ENCODE assay signal across 9 cellular contexts in genomic region chr2:216006164-216006663, GRCh38. TPM values are rescaled to one million over a fixed set of nuclear protein-coding genes. Genes with fewer than 3 reads are reported as not detected.
DNase-seq lines count a peak whose midpoint lies in the region; ATAC-seq and TF ChIP-seq lines count a peak whose summit lies in the region.
"Had no signal": no experiment of that assay in that cellular context is flagged by ENCODE, and none has a peak within 500 bp of the region (broad histone marks: within the 10 kb centered on the region; RNA-seq: fewer than 3 reads in every experiment).

No MANE protein-coding gene starts in this region.

- peak in 3 of 10 experiments; percentile 8 to 37 (median 9) for DNase-seq in CD4-positive, alpha-beta T cell
- peak; percentile 65 for DNase-seq in activated CD4-positive, alpha-beta memory T cell treated with anti-CD3 and anti-CD28 coated beads, Interleukin-2, amount 10 ng/mL, durations not matched to agents 7 days and 5 days
- DNase-seq in stimulated activated CD8-positive, alpha-beta memory T cell treated with anti-CD3 and anti-CD28 coated beads, Interleukin-15, amount 100 ng/mL, for 48 hours (ENCODE audit: low read depth in 2 of 2), result peak; percentile 44 to 50
- no peak for DNase-seq in NCI-H510A treated with DMSO at 0.1 percent for 48 hours (lab: John Stamatoyannopoulos, UW)

- H3K4me1 ChIP-seq in gastroesophageal sphincter, result peaks cover 0 to 3% (median 0%) of the 10 kb centered on the region in 3 donors
- H3K4me1 ChIP-seq: body of pancreas had no signal

- H3K27me3 Mint-ChIP-seq in CD4-positive, alpha-beta T cell, result no peaks in the 10 kb centered on the region
- no peaks in the 10 kb centered on the region for H3K27me3 Mint-ChIP-seq in activated CD4-positive, alpha-beta memory T cell treated with anti-CD3 and anti-CD28 coated beads, Interleukin-2, amount 10 ng/mL, durations not matched to agents 7 days and 5 days

- H3K9me3 ChIP-seq in CD4-positive, alpha-beta T cell (ENCODE audit: control insufficient read depth, low read length), result no peaks in the 10 kb centered on the region
- no peaks in the 10 kb centered on the region for H3K9me3 ChIP-seq in gastroesophageal sphincter
- H3K9me3 ChIP-seq: body of pancreas had no signal

- TF ChIP-seq EP300 in gastroesophageal sphincter (IDR thresholded peaks at IDR 0.05), result no peak

- H3K4me1 Mint-ChIP-seq in CD4-positive, alpha-beta T cell (ENCODE audit: low read depth), result peaks cover 44% of the 10 kb centered on the region
- peaks cover 63% of the 10 kb centered on the region for H3K4me1 Mint-ChIP-seq in activated CD4-positive, alpha-beta memory T cell treated with anti-CD3 and anti-CD28 coated beads, Interleukin-2, amount 10 ng/mL, durations not matched to agents 7 days and 5 days

- H3K36me3 Mint-ChIP-seq in CD4-positive, alpha-beta T cell (ENCODE audit: low read depth), result no peaks in the 10 kb centered on the region
- peaks cover 16% of the 10 kb centered on the region for H3K36me3 Mint-ChIP-seq in activated CD4-positive, alpha-beta memory T cell treated with anti-CD3 and anti-CD28 coated beads, Interleukin-2, amount 10 ng/mL, durations not matched to agents 7 days and 5 days (ENCODE audit: low read depth)

- no peaks in the 10 kb centered on the region for H3K27me3 ChIP-seq in CD4-positive, alpha-beta T cell (ENCODE audit: control insufficient read depth, insufficient read depth, low read length)
- no peaks in the 10 kb centered on the region for H3K27me3 ChIP-seq in gastroesophageal sphincter
- H3K27me3 ChIP-seq: body of pancreas had no signal

- H3K27ac ChIP-seq in CD4-positive, alpha-beta T cell (ENCODE audit: low read depth, low read length), result no peak overlapping the region
- H3K27ac ChIP-seq in gastroesophageal sphincter, result no peak overlapping the region
- H3K27ac ChIP-seq: body of pancreas had no signal

- no peak overlapping the region for H3K4me3 ChIP-seq in gastroesophageal sphincter
- H3K4me3 ChIP-seq: body of pancreas had no signal

- no peak overlapping the region for H3K4me3 Mint-ChIP-seq in CD4-positive, alpha-beta T cell
- peak overlapping the region; percentile 53 for H3K4me3 Mint-ChIP-seq in activated CD4-positive, alpha-beta memory T cell treated with anti-CD3 and anti-CD28 coated beads, Interleukin-2, amount 10 ng/mL, durations not matched to agents 7 days and 5 days

- no peak for TF ChIP-seq CTCF in CD4-positive, alpha-beta T cell (IDR thresholded peaks at IDR 0.05)
- TF ChIP-seq CTCF in gastroesophageal sphincter (IDR thresholded peaks at IDR 0.05), result no peak

- no peaks in the 10 kb centered on the region for H3K9me3 Mint-ChIP-seq in CD4-positive, alpha-beta T cell
- H3K9me3 Mint-ChIP-seq in activated CD4-positive, alpha-beta memory T cell treated with anti-CD3 and anti-CD28 coated beads, Interleukin-2, amount 10 ng/mL, durations not matched to agents 7 days and 5 days, result no peaks in the 10 kb centered on the region

- 34 to 47% methylated on average over 6 of the region's 10 CpGs for WGBS in gastroesophageal sphincter (ENCODE audit: low coverage in 1 of 2), 2 donors

- peak overlapping the region; percentile 2 for H3K27ac Mint-ChIP-seq in CD4-positive, alpha-beta T cell
- peak overlapping the region; percentile 84 for H3K27ac Mint-ChIP-seq in activated CD4-positive, alpha-beta memory T cell treated with anti-CD3 and anti-CD28 coated beads, Interleukin-2, amount 10 ng/mL, durations not matched to agents 7 days and 5 days

- POLR2A ChIA-PET in CD4-positive, alpha-beta T cell (lab: Charles Lee), result interaction anchor here (1.9 kb wide), 1 partner anchor 10 kb away, joined by 8 read pairs; no protein-coding TSS in a partner anchor
- POLR2A ChIA-PET in activated CD4-positive, alpha-beta memory T cell treated with anti-CD3 and anti-CD28 coated beads, Interleukin-2, amount 10 ng/mL, durations not matched to agents 7 days and 5 days (lab: Charles Lee), result interaction anchor here (0.7 to 1.9 kb wide), 6 partner anchors 10 to 102 kb away, joined by 3 to 11 read pairs (median 4); partner anchors contain the start of gene XRCC5

- peak; percentile 51 for ATAC-seq in CD4-positive, alpha-beta T cell (ENCODE audit: poor library complexity)
- peak; percentile 41 for ATAC-seq in GM19452 (IDR thresholded peaks at IDR 0.05; ENCODE audit: unreplicated experiment)
- ATAC-seq in HG03378 (IDR thresholded peaks at IDR 0.05; ENCODE audit: unreplicated experiment), result peak; percentile 42
- peak; percentile 25 for ATAC-seq in gastroesophageal sphincter
- no peak for ATAC-seq in GM18519 (IDR thresholded peaks at IDR 0.05; ENCODE audit: low FRiP score, unreplicated experiment)
- ATAC-seq: body of pancreas had no signal

- H3K36me3 ChIP-seq in gastroesophageal sphincter, result no peaks in the 10 kb centered on the region

- no peak for TF ChIP-seq POLR2A in gastroesophageal sphincter (IDR thresholded peaks at IDR 0.05)

- intact Hi-C loops in CD4-positive, alpha-beta T cell (cut with DNase I, micrococcal nuclease), result no loop called here

- CTCF ChIA-PET in CD4-positive, alpha-beta T cell (lab: Charles Lee), result no interaction called here
- CTCF ChIA-PET in activated CD4-positive, alpha-beta memory T cell treated with anti-CD3 and anti-CD28 coated beads, Interleukin-2, amount 10 ng/mL, durations not matched to agents 7 days and 5 days (lab: Charles Lee), result interaction anchor here (0.6 to 3.3 kb wide), 12 partner anchors 8 to 108 kb away, joined by 3 to 18 read pairs (median 4); no protein-coding TSS in a partner anchor

RNA-seq across cellular contexts. Expression of gene MREG, which starts 7.1 kb away (rescaled TPM):
- 1 to 10 TPM; 1.8 to 2.8 TPM for total RNA-seq in CD4-positive, alpha-beta T cell
- 10 to 100 TPM; 12.6 to 15.1 TPM for total RNA-seq in activated CD4-positive, alpha-beta memory T cell treated with anti-CD3 and anti-CD28 coated beads, Interleukin-2, amount 10 ng/mL, durations not matched to agents 7 days and 5 days
- total RNA-seq in gastroesophageal sphincter, result 1 to 10 TPM in 1 of 4 donors, under 1 TPM in 3; 0.40 to 3.3 (median 0.54) TPM
